1 cellular context compared by ENCODE assay signal in the genomic region with DNA sequence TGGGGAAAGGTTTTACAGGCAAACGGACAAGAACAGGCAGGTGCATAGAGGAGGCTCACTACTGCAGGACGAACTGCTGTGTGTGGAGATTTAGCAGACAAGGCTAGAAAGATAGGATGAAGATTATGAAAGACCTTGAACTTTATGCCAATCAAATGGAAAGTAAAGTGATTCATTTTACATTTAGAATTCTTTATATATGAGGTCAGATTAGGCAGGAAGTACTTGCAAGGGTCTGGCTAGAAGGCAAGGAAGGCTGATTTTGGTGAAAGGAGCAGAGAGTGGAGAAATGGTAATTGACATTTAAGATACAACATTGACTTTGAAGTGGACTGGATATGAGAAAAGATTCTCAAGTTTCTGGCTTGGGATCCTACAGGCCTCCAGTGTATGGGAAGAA.
TF ChIP-seq lines count a peak whose summit lies in the region.

No MANE protein-coding gene starts in this region.

TF ChIP-seq in A549, 52 proteins besides CTCF, POLR2A, EP300 and RAD21 (continued from another document):
- TF ChIP-seq MAFK (IDR thresholded peaks at IDR 0.05; ENCODE audit: partially characterized antibody) (no peak), GATA3 (IDR thresholded peaks at IDR 0.05; ENCODE audit: borderline replicate concordance) (no peak), KDM1A (IDR thresholded peaks at IDR 0.05; ENCODE audit: low read depth) (no peak), PHF8 (IDR thresholded peaks at IDR 0.05; ENCODE audit: borderline replicate concordance, low read depth) (no peak), HOXB5 (CRISPR knock-in tag; IDR thresholded peaks at IDR 0.05) (no peak), TFCP2L1 (CRISPR knock-in tag; IDR thresholded peaks at IDR 0.05) (no peak), CHD2 (IDR thresholded peaks at IDR 0.05; ENCODE audit: low read length, partially characterized antibody) (no peak)
